ENCODE assay signal across 1 cellular context in genomic region chr10:14468022-14468421, GRCh38.
TF ChIP-seq lines count a peak whose summit lies in the region.

No MANE protein-coding gene starts in this region.

TF ChIP-seq in HepG2, 621 proteins besides CTCF, POLR2A, EP300 and RAD21 (continued from another document):
- TF ChIP-seq, protein P1, sequence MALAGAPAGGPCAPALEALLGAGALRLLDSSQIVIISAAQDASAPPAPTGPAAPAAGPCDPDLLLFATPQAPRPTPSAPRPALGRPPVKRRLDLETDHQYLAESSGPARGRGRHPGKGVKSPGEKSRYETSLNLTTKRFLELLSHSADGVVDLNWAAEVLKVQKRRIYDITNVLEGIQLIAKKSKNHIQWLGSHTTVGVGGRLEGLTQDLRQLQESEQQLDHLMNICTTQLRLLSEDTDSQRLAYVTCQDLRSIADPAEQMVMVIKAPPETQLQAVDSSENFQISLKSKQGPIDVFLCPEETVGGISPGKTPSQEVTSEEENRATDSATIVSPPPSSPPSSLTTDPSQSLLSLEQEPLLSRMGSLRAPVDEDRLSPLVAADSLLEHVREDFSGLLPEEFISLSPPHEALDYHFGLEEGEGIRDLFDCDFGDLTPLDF (CRISPR knock-in tag; IDR thresholded peaks at IDR 0.05): no peak
- no peak for TF ChIP-seq IKZF4 (CRISPR knock-in tag; IDR thresholded peaks at IDR 0.05; ENCODE audit: borderline replicate concordance, low read depth, not compliant biosample characterization)
- no peak for TF ChIP-seq ZNF572 (CRISPR knock-in tag; IDR thresholded peaks at IDR 0.05)
- TF ChIP-seq, protein P2, sequence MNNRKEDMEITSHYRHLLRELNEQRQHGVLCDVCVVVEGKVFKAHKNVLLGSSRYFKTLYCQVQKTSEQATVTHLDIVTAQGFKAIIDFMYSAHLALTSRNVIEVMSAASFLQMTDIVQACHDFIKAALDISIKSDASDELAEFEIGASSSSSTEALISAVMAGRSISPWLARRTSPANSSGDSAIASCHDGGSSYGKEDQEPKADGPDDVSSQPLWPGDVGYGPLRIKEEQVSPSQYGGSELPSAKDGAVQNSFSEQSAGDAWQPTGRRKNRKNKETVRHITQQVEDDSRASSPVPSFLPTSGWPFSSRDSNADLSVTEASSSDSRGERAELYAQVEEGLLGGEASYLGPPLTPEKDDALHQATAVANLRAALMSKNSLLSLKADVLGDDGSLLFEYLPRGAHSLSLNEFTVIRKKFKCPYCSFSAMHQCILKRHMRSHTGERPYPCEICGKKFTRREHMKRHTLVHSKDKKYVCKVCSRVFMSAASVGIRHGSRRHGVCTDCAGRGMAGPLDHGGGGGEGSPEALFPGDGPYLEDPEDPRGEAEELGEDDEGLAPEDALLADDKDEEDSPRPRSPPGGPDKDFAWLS (CRISPR knock-in tag; IDR thresholded peaks at IDR 0.05; ENCODE audit: borderline replicate concordance): no peak
- TF ChIP-seq, protein P3, sequence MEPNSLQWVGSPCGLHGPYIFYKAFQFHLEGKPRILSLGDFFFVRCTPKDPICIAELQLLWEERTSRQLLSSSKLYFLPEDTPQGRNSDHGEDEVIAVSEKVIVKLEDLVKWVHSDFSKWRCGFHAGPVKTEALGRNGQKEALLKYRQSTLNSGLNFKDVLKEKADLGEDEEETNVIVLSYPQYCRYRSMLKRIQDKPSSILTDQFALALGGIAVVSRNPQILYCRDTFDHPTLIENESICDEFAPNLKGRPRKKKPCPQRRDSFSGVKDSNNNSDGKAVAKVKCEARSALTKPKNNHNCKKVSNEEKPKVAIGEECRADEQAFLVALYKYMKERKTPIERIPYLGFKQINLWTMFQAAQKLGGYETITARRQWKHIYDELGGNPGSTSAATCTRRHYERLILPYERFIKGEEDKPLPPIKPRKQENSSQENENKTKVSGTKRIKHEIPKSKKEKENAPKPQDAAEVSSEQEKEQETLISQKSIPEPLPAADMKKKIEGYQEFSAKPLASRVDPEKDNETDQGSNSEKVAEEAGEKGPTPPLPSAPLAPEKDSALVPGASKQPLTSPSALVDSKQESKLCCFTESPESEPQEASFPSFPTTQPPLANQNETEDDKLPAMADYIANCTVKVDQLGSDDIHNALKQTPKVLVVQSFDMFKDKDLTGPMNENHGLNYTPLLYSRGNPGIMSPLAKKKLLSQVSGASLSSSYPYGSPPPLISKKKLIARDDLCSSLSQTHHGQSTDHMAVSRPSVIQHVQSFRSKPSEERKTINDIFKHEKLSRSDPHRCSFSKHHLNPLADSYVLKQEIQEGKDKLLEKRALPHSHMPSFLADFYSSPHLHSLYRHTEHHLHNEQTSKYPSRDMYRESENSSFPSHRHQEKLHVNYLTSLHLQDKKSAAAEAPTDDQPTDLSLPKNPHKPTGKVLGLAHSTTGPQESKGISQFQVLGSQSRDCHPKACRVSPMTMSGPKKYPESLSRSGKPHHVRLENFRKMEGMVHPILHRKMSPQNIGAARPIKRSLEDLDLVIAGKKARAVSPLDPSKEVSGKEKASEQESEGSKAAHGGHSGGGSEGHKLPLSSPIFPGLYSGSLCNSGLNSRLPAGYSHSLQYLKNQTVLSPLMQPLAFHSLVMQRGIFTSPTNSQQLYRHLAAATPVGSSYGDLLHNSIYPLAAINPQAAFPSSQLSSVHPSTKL (CRISPR knock-in tag; IDR thresholded peaks at IDR 0.05): no peak
